ENCODE assay signal across 13 cellular contexts in genomic region chr17:2194778-2195417, GRCh38.
DNase-seq lines count a peak whose midpoint lies in the region; ATAC-seq lines count a peak whose summit lies in the region.
"Had no signal": no experiment of that assay in that cellular context is flagged by ENCODE, and none has a peak within 500 bp of the region (broad histone marks: within the 10 kb centered on the region; RNA-seq: fewer than 3 reads in every experiment).

No MANE protein-coding gene starts in this region.

- peaks cover 37% of the 10 kb centered on the region for H3K36me3 Mint-ChIP-seq in activated naive CD8-positive, alpha-beta T cell treated with anti-CD3 and anti-CD28 coated beads, Interleukin-2, amount 10 ng/mL, durations not matched to agents 7 days and 5 days

- H3K9ac ChIP-seq in BLaER1 treated with 17β-estradiol and CSF1 and Interleukin-3, amounts not matched to agents 10 nM and 100 nM = 0 out of 22 replicates have a peak overlapping the region, but pooled peaks of 1 of the 11 experiments have one; percentile 11
- H3K9ac ChIP-seq in GM23248 = no peak overlapping the region

- DNase-seq in GM23248 (peak; percentile 29), iPS-NIHi7 (ENCODE audit: extremely low spot score) (peak; percentile 81), DMS114 treated with DMSO at 0.1 percent for 48 hours (lab: John Stamatoyannopoulos, UW; ENCODE audit: unreplicated experiment) (no peak), AML-193 (lab: John Stamatoyannopoulos, UW) (no peak)
- no peak for DNase-seq in activated naive CD8-positive, alpha-beta T cell treated with anti-CD3 and anti-CD28 coated beads, Interleukin-2, amount 10 ng/mL, durations not matched to agents 7 days and 5 days
- DNase-seq in stimulated activated CD8-positive, alpha-beta memory T cell treated with anti-CD3 and anti-CD28 coated beads, Interleukin-4, amount 100 ng/mL, for 48 hours = no peak
- DNase-seq: BE2C, HFFc6, NCI-H446, psoas muscle had no signal

- H3F3A ChIP-seq in GM23248 (ENCODE audit: insufficient read depth) = peaks cover 38% of the 10 kb centered on the region

- H3K36me3 ChIP-seq in BLaER1 treated with 17β-estradiol and CSF1 and Interleukin-3, amounts not matched to agents 10 nM and 100 nM = peaks cover 6 to 43% (median 31%) of the 10 kb centered on the region in 11 experiments; a peak in 17 of 22 replicates
- 0 out of 2 replicates have a peak, but pooled peaks cover 5% of the 10 kb centered on the region for H3K36me3 ChIP-seq in GM23248 (ENCODE audit: low read depth)
- H3K36me3 ChIP-seq: BE2C, suprapubic skin had no signal

- H3K4me1 ChIP-seq in BLaER1 treated with 17β-estradiol and CSF1 and Interleukin-3, amounts not matched to agents 10 nM and 100 nM = peaks cover 55 to 84% (median 70%) of the 10 kb centered on the region in 10 experiments
- peaks cover 33% of the 10 kb centered on the region for H3K4me1 ChIP-seq in GM23248 (ENCODE audit: insufficient read depth)

- H4K20me1 ChIP-seq in BLaER1 treated with 17β-estradiol and CSF1 and Interleukin-3, amounts not matched to agents 10 nM and 100 nM = peaks cover 0 to 6% (median 0%) of the 10 kb centered on the region in 11 experiments; a peak in 6 of 22 replicates
- no peaks in the 10 kb centered on the region for H4K20me1 ChIP-seq in GM23248 (ENCODE audit: insufficient read depth)

- H3K9me3 ChIP-seq in BLaER1 treated with 17β-estradiol and CSF1 and Interleukin-3, amounts not matched to agents 10 nM and 100 nM (replicated peaks in 1 of 11) = no peaks in the 10 kb centered on the region
- H3K9me3 ChIP-seq in GM23248 (ENCODE audit: low read depth) = no peaks in the 10 kb centered on the region
- H3K9me3 ChIP-seq: BE2C, psoas muscle, suprapubic skin had no signal

- no peaks in the 10 kb centered on the region for H3K27me3 ChIP-seq in BLaER1 treated with 17β-estradiol and CSF1 and Interleukin-3, amounts not matched to agents 10 nM and 100 nM
- H3K27me3 ChIP-seq in GM23248 (replicated peaks; ENCODE audit: insufficient read depth) = no peaks in the 10 kb centered on the region
- H3K27me3 ChIP-seq: BE2C, suprapubic skin had no signal

- no peak for ATAC-seq in activated naive CD8-positive, alpha-beta T cell treated with anti-CD3 and anti-CD28 coated beads, Interleukin-2, amount 10 ng/mL, durations not matched to agents 7 days and 5 days (ENCODE audit: low read depth)
- no peak for ATAC-seq in GM19023 (IDR thresholded peaks at IDR 0.05; ENCODE audit: unreplicated experiment)

- H3K79me2 ChIP-seq in GM23248 (ENCODE audit: insufficient read depth) = peaks cover 49% of the 10 kb centered on the region

- 47 to 49% methylated on average over 7 of the region's 7 CpGs for WGBS in GM23248 (ENCODE audit: low coverage in 1 of 2, low lambda C conversion rate in 2 of 2, missing lambda C conversion rate in 2 of 2), 2 experiments

- H3K4me3 ChIP-seq in BLaER1 treated with 17β-estradiol and CSF1 and Interleukin-3, amounts not matched to agents 10 nM and 100 nM = no peak overlapping the region
- no peak overlapping the region for H3K4me3 ChIP-seq in GM23248
- H3K4me3 ChIP-seq: psoas muscle, suprapubic skin had no signal

- H3K9me2 ChIP-seq in GM23248 (ENCODE audit: insufficient read depth) = no peaks in the 10 kb centered on the region

- H3K27me3 Mint-ChIP-seq in activated naive CD8-positive, alpha-beta T cell treated with anti-CD3 and anti-CD28 coated beads, Interleukin-2, amount 10 ng/mL, durations not matched to agents 7 days and 5 days = no peaks in the 10 kb centered on the region

- peak overlapping the region in 9 of 11 experiments; percentile 9 to 91 (median 81); a peak in 16 of 22 replicates for H3K27ac ChIP-seq in BLaER1 treated with 17β-estradiol and CSF1 and Interleukin-3, amounts not matched to agents 10 nM and 100 nM
- H3K27ac ChIP-seq in GM23248 = peak overlapping the region; percentile 42; the same call in 1 of the 2 replicates
- H3K27ac ChIP-seq: psoas muscle, suprapubic skin had no signal

- H3K9me3 Mint-ChIP-seq in activated naive CD8-positive, alpha-beta T cell treated with anti-CD3 and anti-CD28 coated beads, Interleukin-2, amount 10 ng/mL, durations not matched to agents 7 days and 5 days = no peaks in the 10 kb centered on the region
- H3K9me3 Mint-ChIP-seq: HFFc6 had no signal

- in situ Hi-C loops in GM23248 (cut with MboI) = no loop called here

- no peak overlapping the region for H2AFZ ChIP-seq in GM23248

- H3K4me3 Mint-ChIP-seq in activated naive CD8-positive, alpha-beta T cell treated with anti-CD3 and anti-CD28 coated beads, Interleukin-2, amount 10 ng/mL, durations not matched to agents 7 days and 5 days = no peak overlapping the region
- H3K4me3 Mint-ChIP-seq: HFFc6 had no signal

- H3K4me1 Mint-ChIP-seq in activated naive CD8-positive, alpha-beta T cell treated with anti-CD3 and anti-CD28 coated beads, Interleukin-2, amount 10 ng/mL, durations not matched to agents 7 days and 5 days = peaks cover 56% of the 10 kb centered on the region

- H3K4me2 ChIP-seq in BLaER1 treated with 17β-estradiol and CSF1 and Interleukin-3, amounts not matched to agents 10 nM and 100 nM = peak overlapping the region; percentile 18 to 97 (median 61)
- no peak overlapping the region for H3K4me2 ChIP-seq in GM23248 (ENCODE audit: unreplicated experiment)

- H3K27ac Mint-ChIP-seq in activated naive CD8-positive, alpha-beta T cell treated with anti-CD3 and anti-CD28 coated beads, Interleukin-2, amount 10 ng/mL, durations not matched to agents 7 days and 5 days = peak overlapping the region; percentile 17

- POLR2A ChIA-PET in activated naive CD8-positive, alpha-beta T cell treated with anti-CD3 and anti-CD28 coated beads, Interleukin-2, amount 10 ng/mL, durations not matched to agents 7 days and 5 days (lab: Charles Lee) = interaction anchor here (1.0 kb wide), 1 partner anchor 108 kb away, joined by 3 read pairs; no protein-coding TSS in a partner anchor

Comparison
In these comparisons a context has a peak if more than half of its experiments do, and no peak if none do; other contexts are left out.
1. DNase-seq: peak in GM23248 (single experiment) and iPS-NIHi7 (single experiment); none in activated naive CD8-positive, alpha-beta T cell treated with anti-CD3 and anti-CD28 coated beads, Interleukin-2, amount 10 ng/mL, durations not matched to agents 7 days and 5 days (single experiment), DMS114 treated with DMSO at 0.1 percent for 48 hours (single experiment), stimulated activated CD8-positive, alpha-beta memory T cell treated with anti-CD3 and anti-CD28 coated beads, Interleukin-4, amount 100 ng/mL, for 48 hours (single experiment) and AML-193 (0 of 2).